In the genomic region with DNA sequence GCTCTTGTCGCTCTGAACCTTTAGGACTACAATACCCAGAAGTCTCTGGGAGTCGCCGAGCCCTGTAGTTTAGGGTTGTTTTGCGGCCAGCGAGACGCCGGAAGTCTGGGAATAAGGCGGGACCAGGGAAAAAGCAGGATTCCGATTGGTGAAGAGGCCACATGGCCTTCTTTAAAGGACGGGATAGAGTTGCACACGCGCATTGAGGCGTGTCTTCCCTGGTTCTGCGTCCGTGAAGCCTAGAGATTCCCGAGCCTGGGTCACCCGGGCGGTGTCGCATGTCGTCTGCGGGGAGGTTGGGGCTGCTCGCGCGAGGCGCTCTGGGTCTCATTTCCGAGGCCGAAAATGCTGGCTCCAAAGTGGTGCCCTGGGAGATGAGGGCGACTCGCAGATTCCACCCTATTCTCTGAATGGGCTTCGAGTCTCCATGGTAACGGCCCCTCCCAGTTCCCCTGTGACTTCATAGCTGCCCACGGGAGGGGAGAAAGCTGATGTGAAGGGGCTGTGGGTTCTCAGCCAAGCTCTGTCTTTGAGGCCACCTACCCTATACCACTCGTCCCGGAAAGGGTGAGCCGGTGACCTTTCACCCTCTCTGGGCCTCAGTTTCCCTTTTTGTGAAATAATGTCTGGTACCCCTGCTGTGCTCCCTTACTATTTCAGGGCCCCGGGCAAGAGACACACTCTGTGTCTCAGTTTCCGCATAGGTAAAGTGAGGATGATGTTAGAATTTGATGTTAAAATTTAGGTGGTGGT, we compare ENCODE assay signal across 8 cellular contexts. TPM values are rescaled to one million over a fixed set of nuclear protein-coding genes. Genes with fewer than 3 reads are reported as not detected.
A peak's percentile ranks its signal among the peaks of the same experiment; 100 is the strongest.
DNase-seq lines count a peak whose midpoint lies in the region; ATAC-seq, FAIRE-seq and TF ChIP-seq lines count a peak whose summit lies in the region.

No MANE protein-coding gene starts in this region.

- H3K27ac ChIP-seq in AG04450 (ENCODE audit: low read depth, low read length) = peak overlapping the region; percentile 97
- peak overlapping the region in 20 of 21 experiments; percentile 83 to 99 (median 96) for H3K27ac ChIP-seq in skin epidermis

- POLR2A ChIA-PET in AG04450 (lab: Yijun Ruan, JAX) = interaction anchor here (0.6 to 1.6 kb wide), 6 partner anchors 18 to 1852 kb away, joined by 3 to 7 read pairs (median 4); a partner anchor contains a TSS

- H3K36me3 ChIP-seq in bronchial epithelial cell (ENCODE audit: control insufficient read depth, insufficient read depth, low read length) = no peaks in the 10 kb centered on the region

- no peak for TF ChIP-seq CTCF in AG04450 (IDR thresholded peaks at IDR 0.05; ENCODE audit: low read depth, low read length)
- no peak for TF ChIP-seq CTCF in WI38 (IDR thresholded peaks at IDR 0.05; ENCODE audit: low read depth, low read length)
- no peak for TF ChIP-seq CTCF in bronchial epithelial cell (IDR thresholded peaks at IDR 0.05; ENCODE audit: insufficient read depth, low read length, severe bottlenecking)

- CTCF ChIA-PET in AG04450 (lab: Charles Lee) = interaction anchor here (1.2 to 4.0 kb wide), 4 partner anchors 18 to 249 kb away, joined by 3 to 33 read pairs (median 14); no protein-coding TSS in a partner anchor

- H3K4me3 ChIP-seq in AG04450 (ENCODE audit: low read depth, low read length) (peak overlapping the region; percentile 95), WI38 (ENCODE audit: low read depth, low read length) (peak overlapping the region; percentile 71), bronchial epithelial cell (ENCODE audit: low read depth, low read length) (peak overlapping the region; percentile 89), skin epidermis (peak overlapping the region; percentile 47 to 84 (median 64))

- H3K9me3 ChIP-seq in AG04450 (ENCODE audit: control insufficient read depth, insufficient read depth, low read length) = no peaks in the 10 kb centered on the region

- ATAC-seq in GM18907 (IDR thresholded peaks at IDR 0.05; ENCODE audit: unreplicated experiment) = peak; percentile 85
- ATAC-seq in HG03159 (IDR thresholded peaks at IDR 0.05; ENCODE audit: unreplicated experiment) = peak; percentile 76

- FAIRE-seq in bronchial epithelial cell (lab: Jason Lieb, UNC) = peak; percentile 72

- DNase-seq in AG04450 (ENCODE audit: low read depth, low spot score) (peak; percentile 95), NCI-H2227 (lab: John Stamatoyannopoulos, UW; ENCODE audit: unreplicated experiment) (peak; percentile 100), bronchial epithelial cell (ENCODE audit: low read depth) (peak; percentile 97), iPS-NIHi11 (ENCODE audit: low spot score) (peak; percentile 93)

- H3K27me3 ChIP-seq in AG04450 (ENCODE audit: control insufficient read depth, insufficient read depth, low read length) (no peaks in the 10 kb centered on the region), bronchial epithelial cell (ENCODE audit: control insufficient read depth, insufficient read depth, low read length) (no peaks in the 10 kb centered on the region)

RNA-seq across cellular contexts. Expression of a gene that starts 0.6 kb away (rescaled TPM):
- polyA plus RNA-seq in AG04450 (2011; rRNA removed) = 3.7 and 5.8 TPM in 2 replicates
- 15.6 and 18.8 TPM in 2 replicates for polyA minus RNA-seq in AG04450 (2011; rRNA and poly(A)+ RNA removed)
- total RNA-seq in bronchial epithelial cell = 4.9 and 5.0 TPM in 2 replicates

RNA-seq across cellular contexts. Expression of a gene that starts 42.7 kb away (rescaled TPM):
- not detected in 2 replicates for polyA plus RNA-seq in AG04450 (2011; rRNA removed)
- polyA minus RNA-seq in AG04450 (2011; rRNA and poly(A)+ RNA removed) = not detected in 2 replicates
- total RNA-seq in bronchial epithelial cell = not detected in 2 replicates

Comparison
In these comparisons a context has a peak if more than half of its experiments do, and no peak if none do; other contexts are left out.
1. Peak in every context shown above with its lines: DNase-seq, ATAC-seq, H3K4me3 ChIP-seq and H3K27ac ChIP-seq.